In genomic region chr9:89710689-89711088, GRCh38 we compare ENCODE assay signal across 14 cellular contexts.
DNase-seq lines count a peak whose midpoint lies in the region; ATAC-seq, FAIRE-seq and TF ChIP-seq lines count a peak whose summit lies in the region.
"Had no signal": no experiment of that assay in that cellular context is flagged by ENCODE, and none has a peak within 500 bp of the region (broad histone marks: within the 10 kb centered on the region; RNA-seq: fewer than 3 reads in every experiment).

No MANE protein-coding gene starts in this region.

- intact Hi-C loops in left ventricle myocardium superior (cut with micrococcal nuclease): no loop called here
- intact Hi-C loops in left ventricle myocardium inferior (cut with micrococcal nuclease): no loop called here
- intact Hi-C loops in vagina (cut with DNase I): no loop called here

- WGBS in mesodermal cell (ENCODE audit: insufficient coverage in 2 of 2), 2 experiments: 95% methylated on average over 5 to 7 of the region's 7 CpGs

- no peak for TF ChIP-seq POLR2A in vagina (IDR thresholded peaks at IDR 0.05)

- H3K4me1 ChIP-seq in left ventricle myocardium inferior (peaks cover 7% of the 10 kb centered on the region), mesodermal cell (ENCODE audit: control insufficient read depth, insufficient read depth, low read length, poor library complexity, severe bottlenecking) (peaks cover 10% of the 10 kb centered on the region), vagina (peaks cover 16% of the 10 kb centered on the region)
- H3K4me1 ChIP-seq: adrenal gland, prostate gland had no signal

- H3K27ac ChIP-seq in left ventricle myocardium inferior (replicated peaks): no peak overlapping the region
- H3K27ac ChIP-seq in mesodermal cell (ENCODE audit: low read depth, low read length, severe bottlenecking): peak overlapping the region; percentile 62
- H3K27ac ChIP-seq in vagina: peak overlapping the region; percentile 57
- H3K27ac ChIP-seq: prostate gland had no signal

- no peak for TF ChIP-seq CTCF in left ventricle myocardium inferior (IDR thresholded peaks at IDR 0.05; ENCODE audit: borderline replicate concordance)
- TF ChIP-seq CTCF in vagina (IDR thresholded peaks at IDR 0.05): no peak

- H3K36me3 ChIP-seq in left ventricle myocardium inferior (no peaks in the 10 kb centered on the region), mesodermal cell (ENCODE audit: control insufficient read depth, insufficient read depth, low read length) (no peaks in the 10 kb centered on the region), vagina (no peaks in the 10 kb centered on the region)
- H3K36me3 ChIP-seq: adrenal gland, prostate gland had no signal

- peak; percentile 32 for ATAC-seq in left ventricle myocardium superior

- DNase-seq in left ventricle myocardium superior (no peak), left ventricle myocardium inferior (no peak), astrocyte of the hippocampus (ENCODE audit: low read depth, low spot score) (peak; percentile 33), vagina (ENCODE audit: extremely low spot score in 2 of 2) (no peak), urothelium cell line (ENCODE audit: low spot score) (no peak), SIG-M5 (lab: John Stamatoyannopoulos, UW) (no peak), NCI-H345 (lab: John Stamatoyannopoulos, UW) (no peak)
- DNase-seq: activated CD4-positive, CD25-positive, alpha-beta regulatory T cell; activated T-cell treated with anti-CD3 and anti-CD28 coated beads, Interleukin-2, amount 50 U/mL, for 24 hours; DMS79; NCI-H1092 had no signal

- H3K27me3 ChIP-seq in left ventricle myocardium inferior (ENCODE audit: low read depth): no peaks in the 10 kb centered on the region
- no peaks in the 10 kb centered on the region for H3K27me3 ChIP-seq in vagina
- H3K27me3 ChIP-seq: adrenal gland had no signal

- H3K9me3 ChIP-seq in left ventricle myocardium inferior (replicated peaks): no peaks in the 10 kb centered on the region
- no peaks in the 10 kb centered on the region for H3K9me3 ChIP-seq in mesodermal cell (ENCODE audit: control insufficient read depth, low read length)
- no peaks in the 10 kb centered on the region for H3K9me3 ChIP-seq in vagina
- H3K9me3 ChIP-seq: adrenal gland, prostate gland had no signal

- FAIRE-seq in urothelium cell line (lab: Jason Lieb, UNC): no peak

- no peak overlapping the region for H3K4me3 ChIP-seq in left ventricle myocardium inferior
- no peak overlapping the region for H3K4me3 ChIP-seq in mesodermal cell (ENCODE audit: extremely low read depth, insufficient read depth, low read length, poor library complexity, severe bottlenecking)
- no peak overlapping the region for H3K4me3 ChIP-seq in vagina
- H3K4me3 ChIP-seq: adrenal gland, prostate gland had no signal
